8 cellular contexts compared by ENCODE assay signal in genomic region chrX:120468071-120468470, GRCh38. TPM values are rescaled to one million over a fixed set of nuclear protein-coding genes. Genes with fewer than 3 reads are reported as not detected.
DNase-seq lines count a peak whose midpoint lies in the region; ATAC-seq and TF ChIP-seq lines count a peak whose summit lies in the region.

No MANE protein-coding gene starts in this region.

- peak overlapping the region; percentile 86 to 97 (median 91) for H3K4me3 Mint-ChIP-seq in naive thymus-derived CD8-positive, alpha-beta T cell

- DNase-seq in BJ (ENCODE audit: low read depth) (no peak), cardiac fibroblast (ENCODE audit: low read depth in 2 of 2) (no peak), SW 1271 (lab: John Stamatoyannopoulos, UW) (no peak), G401 (ENCODE audit: low spot score) (no peak)
- DNase-seq in naive thymus-derived CD8-positive, alpha-beta T cell, result no peak
- no peak for DNase-seq in activated CD4-positive, alpha-beta T cell treated with anti-CD3 and anti-CD28 coated beads, Interleukin-2, amount 50 U/mL, for 1 hour

- H3K36me3 ChIP-seq in BJ (ENCODE audit: control insufficient read depth, insufficient read depth, low read length) (no peaks in the 10 kb centered on the region), KOPT-K1 (ENCODE audit: insufficient read depth, low read length) (no peaks in the 10 kb centered on the region)

- H3K27ac Mint-ChIP-seq in naive thymus-derived CD8-positive, alpha-beta T cell, result peak overlapping the region; percentile 73 to 97 (median 93)

- H3K27me3 ChIP-seq in BJ (ENCODE audit: control insufficient read depth, insufficient read depth, low read length), result no peaks in the 10 kb centered on the region

- H3K27ac ChIP-seq in KOPT-K1 (ENCODE audit: low read depth, low read length, poor library complexity, severe bottlenecking), result peak overlapping the region; percentile 85

- no peaks in the 10 kb centered on the region for H3K36me3 Mint-ChIP-seq in naive thymus-derived CD8-positive, alpha-beta T cell

- in situ Hi-C loops in G401 (cut with HindIII; ENCODE audit: low sequenced_read_pairs), result no loop called here

- POLR2A ChIA-PET in BJ (lab: Charles Lee), result no interaction called here
- POLR2A ChIA-PET in naive thymus-derived CD8-positive, alpha-beta T cell (lab: Charles Lee), result interaction anchor here (0.6 to 1.4 kb wide), 4 partner anchors 8 to 92 kb away, joined by 3 to 8 read pairs (median 4); no protein-coding TSS in a partner anchor

- TF ChIP-seq CTCF in BJ (IDR thresholded peaks at IDR 0.05; ENCODE audit: insufficient read depth, low read depth, low read length) (no peak), cardiac fibroblast (IDR thresholded peaks at IDR 0.05; ENCODE audit: low read depth, low read length) (no peak)

- H3K9me3 ChIP-seq in KOPT-K1 (ENCODE audit: insufficient read depth, low read length, poor library complexity, severe bottlenecking), result no peaks in the 10 kb centered on the region

- CTCF ChIA-PET in BJ (lab: Yijun Ruan, JAX), result no interaction called here

- no peak for ATAC-seq in naive thymus-derived CD8-positive, alpha-beta T cell
- ATAC-seq in HG03196 (IDR thresholded peaks at IDR 0.05; ENCODE audit: unreplicated experiment), result no peak

- H3K4me1 Mint-ChIP-seq in naive thymus-derived CD8-positive, alpha-beta T cell, result peaks cover 11 to 40% (median 25%) of the 10 kb centered on the region in 4 donors

- peak overlapping the region; percentile 72 for H3K4me3 ChIP-seq in BJ (ENCODE audit: low read depth, low read length)
- peak overlapping the region; percentile 67 to 71 for H3K4me3 ChIP-seq in cardiac fibroblast (replicated peaks in 1 of 2; ENCODE audit: low read depth in 2 of 2, low read length in 2 of 2)

- H3K9me3 Mint-ChIP-seq in naive thymus-derived CD8-positive, alpha-beta T cell, result no peaks in the 10 kb centered on the region

- H3K27me3 Mint-ChIP-seq in naive thymus-derived CD8-positive, alpha-beta T cell, result no peaks in the 10 kb centered on the region

RNA-seq across cellular contexts. Expression of gene LAMP2, which starts 1.0 kb away (rescaled TPM):
- 70.7 and 121 TPM in 2 replicates for polyA plus RNA-seq in BJ (2011; rRNA removed)
- polyA minus RNA-seq in BJ (2011; rRNA and poly(A)+ RNA removed), result 31.1 and 42.5 TPM in 2 replicates
- total RNA-seq in naive thymus-derived CD8-positive, alpha-beta T cell, result 10 to 100 TPM; 39.2 to 39.5 TPM
- polyA plus RNA-seq in naive thymus-derived CD8-positive, alpha-beta T cell, result 10 to 100 TPM; 61.3 to 78.3 (median 75.0) TPM
- total RNA-seq in G401 (2014; rRNA removed; shearing (Covaris generic)), result 50.5 and 62.6 TPM in 2 replicates
